Comparison of ENCODE assay signal across 10 cellular contexts in the genomic region with DNA sequence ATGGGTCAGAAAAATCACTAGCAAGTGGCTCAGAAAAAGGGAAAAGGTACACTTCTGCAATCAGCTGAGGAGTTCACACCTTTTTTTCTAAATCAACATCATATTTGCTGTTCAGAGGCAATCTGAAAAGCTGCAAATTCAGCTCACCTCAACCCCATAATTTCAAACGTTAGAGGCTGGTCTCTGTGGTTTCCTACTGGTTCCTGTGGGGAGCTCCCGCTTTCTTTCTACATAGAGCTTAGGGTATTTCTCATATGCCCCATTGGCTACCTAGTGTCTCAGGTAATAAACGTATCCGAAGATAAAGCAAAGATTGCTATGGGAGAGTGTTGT. TPM values are rescaled to one million over a fixed set of nuclear protein-coding genes. Genes with fewer than 3 reads are reported as not detected.
DNase-seq lines count a peak whose midpoint lies in the region; ATAC-seq and TF ChIP-seq lines count a peak whose summit lies in the region.
"Had no signal": no experiment of that assay in that cellular context is flagged by ENCODE, and none has a peak within 500 bp of the region (broad histone marks: within the 10 kb centered on the region; RNA-seq: fewer than 3 reads in every experiment).

No MANE protein-coding gene starts in this region.

- WGBS in body of pancreas, 2 donors, result 22 to 26% methylated on average over 4 of the region's 4 CpGs

- H3K27ac ChIP-seq in body of pancreas (peak overlapping the region; percentile 83 to 92 (median 88)), mucosa of rectum (ENCODE audit: low read depth in 2 of 2, low read length in 2 of 2) (peak overlapping the region; percentile 46 to 79), thoracic aorta (peak overlapping the region; percentile 87 to 92)

- TF ChIP-seq POLR2A in body of pancreas (IDR thresholded peaks at IDR 0.05), result no peak

- intact Hi-C loops in activated CD4-positive, alpha-beta memory T cell treated with anti-CD3 and anti-CD28 coated beads for 36 hours (cut with micrococcal nuclease), result no loop called here
- intact Hi-C loops in body of pancreas (cut with DNase I), result no loop called here

- POLR2A ChIA-PET in activated CD4-positive, alpha-beta memory T cell treated with anti-CD3 and anti-CD28 coated beads, Interleukin-2, amount 10 ng/mL, durations not matched to agents 7 days and 5 days (lab: Charles Lee), result interaction anchor here (1.0 to 1.8 kb wide), 3 partner anchors 7 to 29 kb away, joined by 3 to 5 read pairs (median 3); no protein-coding TSS in a partner anchor
- POLR2A ChIA-PET in activated CD4-positive, alpha-beta memory T cell treated with anti-CD3 and anti-CD28 coated beads for 36 hours (lab: Charles Lee), result no interaction called here

- TF ChIP-seq CTCF in body of pancreas (IDR thresholded peaks at IDR 0.05) (no peak), thoracic aorta (IDR thresholded peaks at IDR 0.05) (no peak)

- H3K27me3 Mint-ChIP-seq in activated CD4-positive, alpha-beta memory T cell treated with anti-CD3 and anti-CD28 coated beads, Interleukin-2, amount 10 ng/mL, durations not matched to agents 7 days and 5 days, result peaks cover 10% of the 10 kb centered on the region
- H3K27me3 Mint-ChIP-seq in activated CD4-positive, alpha-beta memory T cell treated with anti-CD3 and anti-CD28 coated beads for 36 hours, result no peaks in the 10 kb centered on the region
- H3K27me3 Mint-ChIP-seq: stimulated activated naive CD8-positive, alpha-beta T cell treated with anti-CD3 and anti-CD28 coated beads, Interleukin-15, Interleukin-2, amounts not matched to agents 100 ng/mL and 50 ng/mL, for 24 hours had no signal

- ATAC-seq in body of pancreas (no peak), thoracic aorta (ENCODE audit: insufficient number of reproducible peaks, low FRiP score, low read depth) (no peak), HG02981 (IDR thresholded peaks at IDR 0.05; ENCODE audit: unreplicated experiment) (no peak)

- H3K36me3 ChIP-seq in body of pancreas (replicated peaks in 1 of 2; ENCODE audit: insufficient read depth in 1 of 2, low read depth in 2 of 2) (no peaks in the 10 kb centered on the region), mucosa of rectum (ENCODE audit: control insufficient read depth in 2 of 2, insufficient read depth in 2 of 2, low read length in 2 of 2) (peaks cover 8 to 10% of the 10 kb centered on the region in 2 donors), thoracic aorta (no peaks in the 10 kb centered on the region)

- H3K27ac Mint-ChIP-seq in activated CD4-positive, alpha-beta memory T cell treated with anti-CD3 and anti-CD28 coated beads, Interleukin-2, amount 10 ng/mL, durations not matched to agents 7 days and 5 days, result peak overlapping the region; percentile 37
- no peak overlapping the region for H3K27ac Mint-ChIP-seq in activated CD4-positive, alpha-beta memory T cell treated with anti-CD3 and anti-CD28 coated beads for 36 hours
- H3K27ac Mint-ChIP-seq: stimulated activated naive CD8-positive, alpha-beta T cell treated with anti-CD3 and anti-CD28 coated beads, Interleukin-15, Interleukin-2, amounts not matched to agents 100 ng/mL and 50 ng/mL, for 24 hours had no signal

- CTCF ChIA-PET in activated CD4-positive, alpha-beta memory T cell treated with anti-CD3 and anti-CD28 coated beads, Interleukin-2, amount 10 ng/mL, durations not matched to agents 7 days and 5 days (lab: Charles Lee), result interaction anchor here (1.1 to 1.8 kb wide), 3 partner anchors 19 to 39 kb away, joined by 3 to 5 read pairs (median 3); no protein-coding TSS in a partner anchor
- CTCF ChIA-PET in activated CD4-positive, alpha-beta memory T cell treated with anti-CD3 and anti-CD28 coated beads for 36 hours (lab: Charles Lee), result interaction anchor here (1.4 kb wide), 1 partner anchor 12 kb away, joined by 6 read pairs; no protein-coding TSS in a partner anchor

- H3K4me1 Mint-ChIP-seq in activated CD4-positive, alpha-beta memory T cell treated with anti-CD3 and anti-CD28 coated beads, Interleukin-2, amount 10 ng/mL, durations not matched to agents 7 days and 5 days, result peaks cover 36% of the 10 kb centered on the region
- peaks cover 19% of the 10 kb centered on the region for H3K4me1 Mint-ChIP-seq in activated CD4-positive, alpha-beta memory T cell treated with anti-CD3 and anti-CD28 coated beads for 36 hours (ENCODE audit: low read depth)

- H3K4me3 ChIP-seq in body of pancreas (no peak overlapping the region), mucosa of rectum (ENCODE audit: low read length in 2 of 2) (no peak overlapping the region), thoracic aorta (no peak overlapping the region)

- H3K27me3 ChIP-seq in body of pancreas (no peaks in the 10 kb centered on the region), mucosa of rectum (ENCODE audit: control insufficient read depth in 2 of 2, insufficient read depth in 2 of 2, low read length in 2 of 2) (no peaks in the 10 kb centered on the region), thoracic aorta (replicated peaks; ENCODE audit: insufficient read depth) (no peaks in the 10 kb centered on the region)

- H3K9ac ChIP-seq in mucosa of rectum (ENCODE audit: low read depth in 1 of 2, low read length in 2 of 2), result no peak overlapping the region

- no peak overlapping the region for H3K4me3 Mint-ChIP-seq in activated CD4-positive, alpha-beta memory T cell treated with anti-CD3 and anti-CD28 coated beads, Interleukin-2, amount 10 ng/mL, durations not matched to agents 7 days and 5 days
- no peak overlapping the region for H3K4me3 Mint-ChIP-seq in activated CD4-positive, alpha-beta memory T cell treated with anti-CD3 and anti-CD28 coated beads for 36 hours
- H3K4me3 Mint-ChIP-seq: stimulated activated naive CD8-positive, alpha-beta T cell treated with anti-CD3 and anti-CD28 coated beads, Interleukin-15, Interleukin-2, amounts not matched to agents 100 ng/mL and 50 ng/mL, for 24 hours had no signal

- no peaks in the 10 kb centered on the region for H3K9me3 Mint-ChIP-seq in activated CD4-positive, alpha-beta memory T cell treated with anti-CD3 and anti-CD28 coated beads, Interleukin-2, amount 10 ng/mL, durations not matched to agents 7 days and 5 days
- peaks cover 3% of the 10 kb centered on the region for H3K9me3 Mint-ChIP-seq in activated CD4-positive, alpha-beta memory T cell treated with anti-CD3 and anti-CD28 coated beads for 36 hours
- H3K9me3 Mint-ChIP-seq: stimulated activated naive CD8-positive, alpha-beta T cell treated with anti-CD3 and anti-CD28 coated beads, Interleukin-15, Interleukin-2, amounts not matched to agents 100 ng/mL and 50 ng/mL, for 24 hours had no signal

- no peaks in the 10 kb centered on the region for H3K36me3 Mint-ChIP-seq in activated CD4-positive, alpha-beta memory T cell treated with anti-CD3 and anti-CD28 coated beads, Interleukin-2, amount 10 ng/mL, durations not matched to agents 7 days and 5 days (ENCODE audit: low read depth)
- peaks cover 4% of the 10 kb centered on the region for H3K36me3 Mint-ChIP-seq in activated CD4-positive, alpha-beta memory T cell treated with anti-CD3 and anti-CD28 coated beads for 36 hours

- H3K9me3 ChIP-seq in body of pancreas (no peaks in the 10 kb centered on the region), mucosa of rectum (ENCODE audit: control insufficient read depth in 2 of 2, low read length in 2 of 2) (no peaks in the 10 kb centered on the region), thoracic aorta (no peaks in the 10 kb centered on the region)

- peaks cover 90% of the 10 kb centered on the region for H3K4me1 ChIP-seq in body of pancreas
- peaks cover 7 to 19% of the 10 kb centered on the region in 2 donors for H3K4me1 ChIP-seq in mucosa of rectum (ENCODE audit: control insufficient read depth in 2 of 2, insufficient read depth in 2 of 2, low read length in 2 of 2)
- peaks cover 55 to 85% of the 10 kb centered on the region in 2 donors for H3K4me1 ChIP-seq in thoracic aorta (ENCODE audit: control insufficient read depth in 1 of 2, low read depth in 2 of 2)

- DNase-seq in activated CD4-positive, alpha-beta memory T cell treated with anti-CD3 and anti-CD28 coated beads, Interleukin-2, amount 10 ng/mL, durations not matched to agents 7 days and 5 days, result no peak
- DNase-seq in activated CD4-positive, alpha-beta memory T cell treated with anti-CD3 and anti-CD28 coated beads for 36 hours, result no peak
- DNase-seq in body of pancreas (peak in 1 of 4 donors; percentile 34), thoracic aorta (ENCODE audit: low spot score) (no peak), SIG-M5 (lab: John Stamatoyannopoulos, UW) (no peak), D341Med (ENCODE audit: low spot score) (no peak)
- DNase-seq: NCI-H2081 had no signal

RNA-seq across cellular contexts. Expression of gene ZNF22, which starts 5.2 kb away (rescaled TPM):
- 10 to 100 TPM; 22.9 to 24.7 TPM for total RNA-seq in activated CD4-positive, alpha-beta memory T cell treated with anti-CD3 and anti-CD28 coated beads, Interleukin-2, amount 10 ng/mL, durations not matched to agents 7 days and 5 days
- 10 to 100 TPM; 19.3 to 19.9 TPM for total RNA-seq in activated CD4-positive, alpha-beta memory T cell treated with anti-CD3 and anti-CD28 coated beads for 36 hours
- total RNA-seq in body of pancreas (10 to 100 TPM; 12.9 to 30.4 TPM), thoracic aorta (10 to 100 TPM; 16.6 to 20.7 TPM)

RNA-seq across cellular contexts. Expression of gene DEPP1, which starts 16.9 kb away (rescaled TPM):
- 1 to 10 TPM; 1.2 to 1.9 TPM for total RNA-seq in activated CD4-positive, alpha-beta memory T cell treated with anti-CD3 and anti-CD28 coated beads, Interleukin-2, amount 10 ng/mL, durations not matched to agents 7 days and 5 days
- total RNA-seq in activated CD4-positive, alpha-beta memory T cell treated with anti-CD3 and anti-CD28 coated beads for 36 hours, result under 1 TPM; 0.34 to 0.40 TPM
- total RNA-seq in body of pancreas (100 to 1,000 TPM; 226 to 230 TPM), thoracic aorta (100 to 1,000 TPM; 473 to 661 TPM)

RNA-seq across cellular contexts. Expression of gene RASSF4, which starts 35.9 kb away (rescaled TPM):
- 1 to 10 TPM in 1 of 2 experiments, under 1 TPM in 1; 0.50 to 1.2 TPM for total RNA-seq in activated CD4-positive, alpha-beta memory T cell treated with anti-CD3 and anti-CD28 coated beads, Interleukin-2, amount 10 ng/mL, durations not matched to agents 7 days and 5 days
- 1 to 10 TPM in 1 of 2 experiments, under 1 TPM in 1; 0.77 to 1.1 TPM for total RNA-seq in activated CD4-positive, alpha-beta memory T cell treated with anti-CD3 and anti-CD28 coated beads for 36 hours
- total RNA-seq in body of pancreas (10 to 100 TPM; 44.5 to 50.8 TPM), thoracic aorta (10 to 100 TPM; 48.5 to 68.5 TPM)

Comparison
In these comparisons a context has a peak if more than half of its experiments do, and no peak if none do; other contexts are left out.
1. RNA of gene DEPP1, which starts 16.9 kb away (total RNA-seq): 473 to 661 TPM in thoracic aorta and 226 to 230 TPM in body of pancreas; 1.2 to 1.9 TPM in activated CD4-positive, alpha-beta memory T cell treated with anti-CD3 and anti-CD28 coated beads, Interleukin-2, amount 10 ng/mL, durations not matched to agents 7 days and 5 days and 0.34 to 0.40 TPM in activated CD4-positive, alpha-beta memory T cell treated with anti-CD3 and anti-CD28 coated beads for 36 hours; every median in the first group is over 10 times any median in the second.
2. RNA of gene RASSF4, which starts 35.9 kb away (total RNA-seq): 48.5 to 68.5 TPM in thoracic aorta and 44.5 to 50.8 TPM in body of pancreas; 0.50 to 1.2 TPM in activated CD4-positive, alpha-beta memory T cell treated with anti-CD3 and anti-CD28 coated beads, Interleukin-2, amount 10 ng/mL, durations not matched to agents 7 days and 5 days and 0.77 to 1.1 TPM in activated CD4-positive, alpha-beta memory T cell treated with anti-CD3 and anti-CD28 coated beads for 36 hours; every median in the first group is over 10 times any median in the second.
3. Peak in every context shown above with its lines, with median percentiles within 50 percentile points of each other: H3K27ac ChIP-seq.